ENCODE assay signal across 2 cellular contexts in the genomic region with DNA sequence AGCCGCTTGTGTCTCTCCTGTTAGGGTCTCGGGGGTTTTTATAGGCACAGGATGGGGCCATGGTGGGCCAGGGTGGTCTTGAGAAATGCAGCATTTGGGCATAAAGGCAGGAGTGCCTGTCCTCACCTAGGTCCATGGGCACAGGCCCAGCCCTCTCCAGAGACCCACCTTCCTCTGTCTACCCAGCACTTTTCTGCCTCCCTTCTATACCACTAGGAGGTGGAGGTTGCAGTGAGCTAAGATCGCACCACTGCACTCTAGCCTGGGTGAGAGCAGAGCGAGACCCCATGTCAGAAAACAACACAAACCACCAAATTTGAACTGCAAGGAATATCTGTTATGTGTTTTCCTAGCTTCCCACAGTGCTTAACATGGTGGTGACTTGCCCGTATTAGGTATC.
TF ChIP-seq lines count a peak whose summit lies in the region.

No MANE protein-coding gene starts in this region.

TF ChIP-seq in HepG2, 621 proteins besides CTCF, POLR2A, EP300 and RAD21:
- TF ChIP-seq STAG1 (CRISPR knock-in tag; IDR thresholded peaks at IDR 0.05) (0 out of 2 replicates have a peak, but pooled peaks have one; percentile 5), AKAP8 (CRISPR knock-in tag; IDR thresholded peaks at IDR 0.05) (no peak)

TF ChIP-seq in K562, 482 proteins besides CTCF, POLR2A, EP300 and RAD21:
- TF ChIP-seq, protein P1, sequence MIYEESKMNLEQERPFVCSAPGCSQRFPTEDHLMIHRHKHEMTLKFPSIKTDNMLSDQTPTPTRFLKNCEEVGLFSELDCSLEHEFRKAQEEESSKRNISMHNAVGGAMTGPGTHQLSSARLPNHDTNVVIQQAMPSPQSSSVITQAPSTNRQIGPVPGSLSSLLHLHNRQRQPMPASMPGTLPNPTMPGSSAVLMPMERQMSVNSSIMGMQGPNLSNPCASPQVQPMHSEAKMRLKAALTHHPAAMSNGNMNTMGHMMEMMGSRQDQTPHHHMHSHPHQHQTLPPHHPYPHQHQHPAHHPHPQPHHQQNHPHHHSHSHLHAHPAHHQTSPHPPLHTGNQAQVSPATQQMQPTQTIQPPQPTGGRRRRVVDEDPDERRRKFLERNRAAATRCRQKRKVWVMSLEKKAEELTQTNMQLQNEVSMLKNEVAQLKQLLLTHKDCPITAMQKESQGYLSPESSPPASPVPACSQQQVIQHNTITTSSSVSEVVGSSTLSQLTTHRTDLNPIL (CRISPR knock-in tag; IDR thresholded peaks at IDR 0.05): no peak
- TF ChIP-seq PTTG1 (tag; IDR thresholded peaks at IDR 0.05; ENCODE audit: low read depth) (no peak), SOX6 (IDR thresholded peaks at IDR 0.05) (no peak), GATAD2B (IDR thresholded peaks at IDR 0.05; ENCODE audit: borderline replicate concordance) (no peak), SNIP1 (IDR thresholded peaks at IDR 0.05; ENCODE audit: low read depth) (no peak), SRSF7 (optimal IDR thresholded peaks at IDR 0.05; ENCODE audit: low read depth, low read length) (no peak), ZBTB7A (IDR thresholded peaks at IDR 0.05; ENCODE audit: borderline replicate concordance, control insufficient read depth, low read depth, low read length) (no peak), ZNF121 (CRISPR knock-in tag; conservative IDR thresholded peaks at IDR 0.05) (no peak), NCOA1 (IDR thresholded peaks at IDR 0.05; ENCODE audit: low read depth) (no peak), CCAR2 (IDR thresholded peaks at IDR 0.05; ENCODE audit: low read depth, low read length) (no peak), ARNT (IDR thresholded peaks at IDR 0.05) (no peak), STAG1 (CRISPR knock-in tag; IDR thresholded peaks at IDR 0.05; ENCODE audit: borderline replicate concordance) (no peak), JUN (IDR thresholded peaks at IDR 0.05; ENCODE audit: borderline replicate concordance, low read depth, low read length) (no peak), JUN (CRISPR knock-in tag; IDR thresholded peaks at IDR 0.05; ENCODE audit: borderline replicate concordance) (no peak), SP2 (IDR thresholded peaks at IDR 0.05; ENCODE audit: extremely low read depth, low read depth, low read length, poor library complexity, severe bottlenecking) (no peak), EHMT2 (IDR thresholded peaks at IDR 0.05) (no peak)
- TF ChIP-seq, protein P2, sequence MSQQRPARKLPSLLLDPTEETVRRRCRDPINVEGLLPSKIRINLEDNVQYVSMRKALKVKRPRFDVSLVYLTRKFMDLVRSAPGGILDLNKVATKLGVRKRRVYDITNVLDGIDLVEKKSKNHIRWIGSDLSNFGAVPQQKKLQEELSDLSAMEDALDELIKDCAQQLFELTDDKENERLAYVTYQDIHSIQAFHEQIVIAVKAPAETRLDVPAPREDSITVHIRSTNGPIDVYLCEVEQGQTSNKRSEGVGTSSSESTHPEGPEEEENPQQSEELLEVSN (IDR thresholded peaks at IDR 0.05; ENCODE audit: borderline replicate concordance in 1 of 2, extremely low read depth in 1 of 2, insufficient read depth in 1 of 2, insufficient read length in 1 of 2, low read depth in 1 of 2, low read length in 1 of 2, poor library complexity in 1 of 2, severe bottlenecking in 1 of 2): no peak
- TF ChIP-seq, protein P3, sequence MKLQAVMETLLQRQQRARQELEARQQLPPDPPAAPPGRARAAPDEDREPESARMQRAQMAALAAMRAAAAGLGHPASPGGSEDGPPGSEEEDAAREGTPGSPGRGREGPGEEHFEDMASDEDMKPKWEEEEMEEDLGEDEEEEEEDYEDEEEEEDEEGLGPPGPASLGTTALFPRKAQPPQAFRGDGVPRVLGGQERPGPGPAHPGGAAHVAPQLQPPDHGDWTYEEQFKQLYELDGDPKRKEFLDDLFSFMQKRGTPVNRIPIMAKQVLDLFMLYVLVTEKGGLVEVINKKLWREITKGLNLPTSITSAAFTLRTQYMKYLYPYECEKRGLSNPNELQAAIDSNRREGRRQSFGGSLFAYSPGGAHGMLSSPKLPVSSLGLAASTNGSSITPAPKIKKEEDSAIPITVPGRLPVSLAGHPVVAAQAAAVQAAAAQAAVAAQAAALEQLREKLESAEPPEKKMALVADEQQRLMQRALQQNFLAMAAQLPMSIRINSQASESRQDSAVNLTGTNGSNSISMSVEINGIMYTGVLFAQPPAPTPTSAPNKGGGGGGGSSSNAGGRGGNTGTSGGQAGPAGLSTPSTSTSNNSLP (IDR thresholded peaks at IDR 0.05; ENCODE audit: borderline replicate concordance, low read depth, low read length): no peak
